18 cellular contexts compared by ENCODE assay signal in the genomic region with DNA sequence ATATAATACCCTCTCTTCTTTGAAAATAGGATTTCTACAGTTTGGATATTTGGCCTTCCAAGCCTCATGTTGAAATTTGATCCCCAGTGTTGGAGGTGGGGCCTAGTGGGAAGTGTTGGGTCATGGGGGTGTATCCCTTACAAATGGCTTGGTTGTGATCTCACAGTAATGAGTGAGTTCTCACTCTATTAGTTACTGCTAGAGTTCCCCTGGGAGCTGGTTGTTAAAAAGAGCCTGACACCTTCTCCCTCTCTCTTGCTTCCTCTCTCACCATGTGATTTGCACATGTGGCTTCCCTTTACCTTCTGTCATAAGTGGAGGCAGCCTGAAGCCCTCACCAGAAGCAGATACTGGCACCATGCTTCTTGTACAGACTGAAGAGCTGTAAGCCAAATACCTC.
DNase-seq lines count a peak whose midpoint lies in the region; ATAC-seq lines count a peak whose summit lies in the region.
"Had no signal": no experiment of that assay in that cellular context is flagged by ENCODE, and none has a peak within 500 bp of the region (broad histone marks: within the 10 kb centered on the region; RNA-seq: fewer than 3 reads in every experiment).

No MANE protein-coding gene starts in this region.

- no peak overlapping the region for H3K4me3 Mint-ChIP-seq in T-helper 17 cell
- H3K4me3 Mint-ChIP-seq: activated CD4-positive, alpha-beta T cell treated with anti-CD3 and anti-CD28 coated beads for 36 hours; activated naive CD4-positive, alpha-beta T cell treated with anti-CD3 and anti-CD28 coated beads for 36 hours; stimulated activated effector memory CD8-positive, alpha-beta T cell treated with anti-CD3 and anti-CD28 coated beads, Interleukin-12 subunit alpha, Interleukin-12 subunit beta, amount 100 ng/mL, for 72 hours had no signal

- DNase-seq in RPMI7951 (ENCODE audit: low read depth) (peak; percentile 5), myocyte (ENCODE audit: low read depth) (peak; percentile 5), T-helper 17 cell (no peak), amygdala (lab: John Stamatoyannopoulos, UW) (no peak), mucosa of gallbladder (ENCODE audit: low spot score) (no peak)
- DNase-seq: activated CD4-positive, alpha-beta T cell treated with anti-CD3 and anti-CD28 coated beads for 36 hours; activated naive CD4-positive, alpha-beta T cell treated with anti-CD3 and anti-CD28 coated beads for 36 hours; C1 segment of cervical spinal cord; dorsolateral prefrontal cortex; esophagus squamous epithelium; Right ventricle myocardium superior; small intestine; T-helper 2 cell; trophoblast cell had no signal

- H3K4me1 Mint-ChIP-seq in T-helper 17 cell, result no peaks in the 10 kb centered on the region
- H3K4me1 Mint-ChIP-seq: activated CD4-positive, alpha-beta T cell treated with anti-CD3 and anti-CD28 coated beads for 36 hours; stimulated activated effector memory CD8-positive, alpha-beta T cell treated with anti-CD3 and anti-CD28 coated beads, Interleukin-12 subunit alpha, Interleukin-12 subunit beta, amount 100 ng/mL, for 72 hours had no signal

- H3K9me3 ChIP-seq in T-helper 17 cell (ENCODE audit: control insufficient read depth, low read length, poor library complexity, severe bottlenecking), result no peaks in the 10 kb centered on the region

- no peaks in the 10 kb centered on the region for H3K27me3 Mint-ChIP-seq in T-helper 17 cell
- H3K27me3 Mint-ChIP-seq: activated CD4-positive, alpha-beta T cell treated with anti-CD3 and anti-CD28 coated beads for 36 hours had no signal

- ATAC-seq in GM19452 (IDR thresholded peaks at IDR 0.05; ENCODE audit: unreplicated experiment) (peak; percentile 66), HG03175 (IDR thresholded peaks at IDR 0.05; ENCODE audit: unreplicated experiment) (peak; percentile 81), T-helper 17 cell (no peak), GM19455 (IDR thresholded peaks at IDR 0.05; ENCODE audit: unreplicated experiment) (no peak)
- ATAC-seq: activated CD4-positive, alpha-beta T cell treated with anti-CD3 and anti-CD28 coated beads for 36 hours; stimulated activated effector memory CD8-positive, alpha-beta T cell treated with anti-CD3 and anti-CD28 coated beads, Interleukin-12 subunit alpha, Interleukin-12 subunit beta, amount 100 ng/mL, for 72 hours had no signal

- H3K36me3 Mint-ChIP-seq in T-helper 17 cell (ENCODE audit: low read depth), result peaks cover 2% of the 10 kb centered on the region

- H3K27ac Mint-ChIP-seq in T-helper 17 cell, result no peak overlapping the region
- H3K27ac Mint-ChIP-seq: activated CD4-positive, alpha-beta T cell treated with anti-CD3 and anti-CD28 coated beads for 36 hours; activated naive CD4-positive, alpha-beta T cell treated with anti-CD3 and anti-CD28 coated beads for 36 hours; stimulated activated effector memory CD8-positive, alpha-beta T cell treated with anti-CD3 and anti-CD28 coated beads, Interleukin-12 subunit alpha, Interleukin-12 subunit beta, amount 100 ng/mL, for 72 hours had no signal

Comparison
In these comparisons a context has a peak if more than half of its experiments do, and no peak if none do; other contexts are left out.
1. ATAC-seq: peak in GM19452 (single experiment) and HG03175 (single experiment); none in T-helper 17 cell (single experiment) and GM19455 (single experiment).
2. DNase-seq: peak in RPMI7951 (single experiment) and myocyte (single experiment); none in T-helper 17 cell (0 of 3), amygdala (0 of 56) and mucosa of gallbladder (single experiment).